Comparison of ENCODE assay signal across 21 cellular contexts in the genomic region with DNA sequence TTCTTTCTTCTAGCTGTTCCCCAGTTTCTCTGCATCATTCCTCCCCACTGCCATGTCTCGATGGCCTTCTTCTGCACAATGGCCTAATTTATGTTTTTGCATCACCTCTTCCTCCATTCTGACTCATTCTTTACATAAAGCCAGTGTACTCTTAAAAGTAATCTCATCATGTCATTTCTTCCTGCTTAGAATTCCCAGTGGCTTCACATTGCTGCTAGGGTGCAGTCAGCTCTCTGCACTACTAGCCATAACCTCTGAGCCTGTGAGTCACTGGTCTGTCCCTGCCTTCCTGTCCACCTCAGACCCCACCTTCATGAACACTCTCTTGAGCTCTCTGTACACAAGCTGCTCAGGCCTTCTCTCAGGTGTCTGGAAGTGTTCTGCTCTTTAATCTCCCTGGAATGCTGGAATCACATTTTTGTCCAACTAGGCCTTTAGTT. TPM values are rescaled to one million over a fixed set of nuclear protein-coding genes. Genes with fewer than 3 reads are reported as not detected.
DNase-seq lines count a peak whose midpoint lies in the region; FAIRE-seq and TF ChIP-seq lines count a peak whose summit lies in the region.
"Had no signal": no experiment of that assay in that cellular context is flagged by ENCODE, and none has a peak within 500 bp of the region (broad histone marks: within the 10 kb centered on the region; RNA-seq: fewer than 3 reads in every experiment).

No MANE protein-coding gene starts in this region.

- no peak overlapping the region for H2BK20ac ChIP-seq in H9 (ENCODE audit: low read depth, low read length, poor library complexity, severe bottlenecking)

- no peak overlapping the region for H4K91ac ChIP-seq in H9 (ENCODE audit: insufficient read length, low read depth, low read length)

- peaks cover 8% of the 10 kb centered on the region; the same call in 1 of the 2 replicates for H3K9me3 ChIP-seq in NT2/D1 (ENCODE audit: insufficient read depth, low read length)
- H3K9me3 ChIP-seq in mucosa of rectum (ENCODE audit: control insufficient read depth in 2 of 2, low read length in 2 of 2): no peaks in the 10 kb centered on the region
- H3K9me3 ChIP-seq in H9 (ENCODE audit: control insufficient read depth, low read depth, low read length): no peaks in the 10 kb centered on the region
- H3K9me3 ChIP-seq: gastrocnemius medialis, HAP-1, Peyer's patch had no signal

- peaks cover 7 to 9% of the 10 kb centered on the region in 2 experiments for H3K9me3 Mint-ChIP-seq in H9
- H3K9me3 Mint-ChIP-seq: stimulated activated memory B cell treated with anti-CD40 and anti-IgM and Interleukin-4, amounts not matched to agents 10 μg/mL and 1 μg/mL and 100 μg/mL, for 72 hours; T-helper 2 cell treated with Interferon-gamma antibody and Interleukin-4, amounts not matched to agents 5 μg/mL and 100 μg/mL, for 36 hours had no signal

- H3K27ac ChIP-seq in mucosa of rectum (ENCODE audit: low read depth in 2 of 2, low read length in 2 of 2): peak overlapping the region; percentile 7 to 56
- no peak overlapping the region for H3K27ac ChIP-seq in H9 (ENCODE audit: insufficient read length, low read depth, low read length)
- H3K27ac ChIP-seq: dorsolateral prefrontal cortex, gastrocnemius medialis, Peyer's patch had no signal

- H2BK5ac ChIP-seq in H9 (ENCODE audit: insufficient read length, low read length): no peak overlapping the region

- no peak overlapping the region for H3K56ac ChIP-seq in H9 (ENCODE audit: insufficient read length, low read depth, low read length)

- H2AK5ac ChIP-seq in H9 (ENCODE audit: insufficient read length, low read length): no peak overlapping the region

- H4K20me1 ChIP-seq in H9 (ENCODE audit: control insufficient read depth, insufficient read depth, insufficient read length): no peaks in the 10 kb centered on the region

- H3K4me2 ChIP-seq in H9 (ENCODE audit: insufficient read depth, insufficient read length, low read length): no peak overlapping the region

- H3K4me3 ChIP-seq in NT2/D1 (ENCODE audit: insufficient read length, low read depth) (no peak overlapping the region), bronchial epithelial cell (ENCODE audit: low read depth, low read length) (no peak overlapping the region), mucosa of rectum (ENCODE audit: low read length in 2 of 2) (no peak overlapping the region)
- H3K4me3 ChIP-seq: dorsolateral prefrontal cortex, gastrocnemius medialis, HAP-1, Peyer's patch had no signal

- H4K8ac ChIP-seq in H9 (replicated peaks; ENCODE audit: insufficient read length, low read depth, low read length): no peak overlapping the region

- H2AFZ ChIP-seq in H9 (ENCODE audit: low read length): no peak overlapping the region

- no peak overlapping the region for H4K5ac ChIP-seq in H9 (ENCODE audit: insufficient read length, low read depth, low read length)

- H3T11ph ChIP-seq in H9 (ENCODE audit: low read length): no peak overlapping the region

- no CpG with 5 or more reads among the region's 1 CpG for WGBS in H9 (ENCODE audit: extremely low coverage, insufficient read length, low lambda C conversion rate)

- peaks cover 7% of the 10 kb centered on the region; the same call in 1 of the 2 replicates for H3K27me3 Mint-ChIP-seq in H9 (ENCODE audit: low read depth)
- H3K27me3 Mint-ChIP-seq: stimulated activated memory B cell treated with anti-CD40 and anti-IgM and Interleukin-4, amounts not matched to agents 10 μg/mL and 1 μg/mL and 100 μg/mL, for 72 hours had no signal

- H3K79me1 ChIP-seq in H9 (ENCODE audit: insufficient read depth, low read depth, low read length, poor library complexity, severe bottlenecking): no peaks in the 10 kb centered on the region

- H3K36me3 ChIP-seq in NT2/D1 (ENCODE audit: insufficient read depth, insufficient read length, low read length) (no peaks in the 10 kb centered on the region), bronchial epithelial cell (ENCODE audit: control insufficient read depth, insufficient read depth, low read length) (no peaks in the 10 kb centered on the region), mucosa of rectum (ENCODE audit: control insufficient read depth in 2 of 2, insufficient read depth in 2 of 2, low read length in 2 of 2) (no peaks in the 10 kb centered on the region)
- H3K36me3 ChIP-seq: gastrocnemius medialis, HAP-1, Peyer's patch had no signal

- no peak overlapping the region for H3K18ac ChIP-seq in H9 (ENCODE audit: insufficient read length, low read depth, low read length)

- no peaks in the 10 kb centered on the region for H3K23me2 ChIP-seq in H9 (ENCODE audit: insufficient read length, low read depth, low read length, poor library complexity, severe bottlenecking)

- H3K9ac ChIP-seq in NT2/D1 (ENCODE audit: insufficient read length, low read depth) (peak overlapping the region; percentile 16), mucosa of rectum (ENCODE audit: low read depth in 1 of 2, low read length in 2 of 2) (no peak overlapping the region), H9 (ENCODE audit: extremely low read depth, insufficient read length, low read length) (no peak overlapping the region)

- H2BK15ac ChIP-seq in H9 (ENCODE audit: low read depth, low read length): no peak overlapping the region

- H3K14ac ChIP-seq in H9 (ENCODE audit: insufficient read depth, low read length): no peak overlapping the region

- H2BK12ac ChIP-seq in H9 (ENCODE audit: insufficient read length, low read depth, low read length): no peak overlapping the region

- no peak overlapping the region for H3K27ac Mint-ChIP-seq in H9
- H3K27ac Mint-ChIP-seq: stimulated activated memory B cell treated with anti-CD40 and anti-IgM and Interleukin-4, amounts not matched to agents 10 μg/mL and 1 μg/mL and 100 μg/mL, for 72 hours; T-helper 2 cell treated with Interferon-gamma antibody and Interleukin-4, amounts not matched to agents 5 μg/mL and 100 μg/mL, for 36 hours had no signal

- H2BK120ac ChIP-seq in H9 (ENCODE audit: low read depth, low read length, poor library complexity, severe bottlenecking): no peak overlapping the region

- DNase-seq in DMS53 treated with DMSO at 0.1 percent for 48 hours (lab: John Stamatoyannopoulos, UW; ENCODE audit: unreplicated experiment) (peak; percentile 72), NT2/D1 (ENCODE audit: low read depth, low spot score) (no peak), bronchial epithelial cell (ENCODE audit: low read depth) (peak; percentile 88), DMS 273 treated with DMSO at 0.1 percent for 48 hours (lab: John Stamatoyannopoulos, UW) (no peak), GM19240 (ENCODE audit: insufficient read length, low spot score) (no peak), H9 (no peak)
- DNase-seq in activated T-cell treated with anti-CD3 and anti-CD28 coated beads, Interleukin-2, amount 50 U/mL, for 48 hours: no peak
- DNase-seq: activated CD4-positive, alpha-beta T cell treated with anti-CD3 and anti-CD28 coated beads, Interleukin-2, amount 50 U/mL, for 1 hour; anterior cingulate cortex; dorsolateral prefrontal cortex; gastrocnemius medialis; GDM1; kidney glomerular epithelial cell; NCI-H1092; Peyer's patch; stimulated activated CD4-positive, alpha-beta T cell treated with anti-CD3 and anti-CD28 coated beads, Interleukin-4, amount 100 ng/mL, for 4 hours had no signal

- no peak for FAIRE-seq in bronchial epithelial cell (lab: Jason Lieb, UNC)
- FAIRE-seq: GM18507 had no signal

- no peak for TF ChIP-seq CTCF in bronchial epithelial cell (IDR thresholded peaks at IDR 0.05; ENCODE audit: insufficient read depth, low read length, severe bottlenecking)
- no peak for TF ChIP-seq CTCF in H9 (conservative IDR thresholded peaks at IDR 0.05)

- H3K23ac ChIP-seq in H9 (ENCODE audit: insufficient read length, low read depth, low read length): no peak overlapping the region

- no peak overlapping the region for H3K4ac ChIP-seq in H9 (ENCODE audit: low read depth, low read length)

- H3K4me3 Mint-ChIP-seq in H9: no peak overlapping the region; a peak in 1 of 5 replicates
- H3K4me3 Mint-ChIP-seq: stimulated activated memory B cell treated with anti-CD40 and anti-IgM and Interleukin-4, amounts not matched to agents 10 μg/mL and 1 μg/mL and 100 μg/mL, for 72 hours; T-helper 2 cell treated with Interferon-gamma antibody and Interleukin-4, amounts not matched to agents 5 μg/mL and 100 μg/mL, for 36 hours had no signal

- H3K79me2 ChIP-seq in H9 (ENCODE audit: insufficient read depth, low read length): no peaks in the 10 kb centered on the region

- peaks cover 24 to 26% of the 10 kb centered on the region in 2 experiments for H3K4me1 Mint-ChIP-seq in H9

- no peaks in the 10 kb centered on the region for H3K27me3 ChIP-seq in NT2/D1 (ENCODE audit: insufficient read depth, insufficient read length)
- no peaks in the 10 kb centered on the region for H3K27me3 ChIP-seq in bronchial epithelial cell (ENCODE audit: control insufficient read depth, insufficient read depth, low read length)
- H3K27me3 ChIP-seq in mucosa of rectum (ENCODE audit: control insufficient read depth in 2 of 2, insufficient read depth in 2 of 2, low read length in 2 of 2): no peaks in the 10 kb centered on the region
- H3K27me3 ChIP-seq in H9 (ENCODE audit: insufficient read depth, low read length): no peaks in the 10 kb centered on the region
- H3K27me3 ChIP-seq: dorsolateral prefrontal cortex, Peyer's patch had no signal

- H3K36me3 Mint-ChIP-seq in H9 (ENCODE audit: insufficient read depth in 1 of 3, low read depth in 3 of 3): peaks cover 4 to 5% (median 5%) of the 10 kb centered on the region in 3 experiments; a peak in 6 of 7 replicates
- H3K36me3 Mint-ChIP-seq: stimulated activated memory B cell treated with anti-CD40 and anti-IgM and Interleukin-4, amounts not matched to agents 10 μg/mL and 1 μg/mL and 100 μg/mL, for 72 hours had no signal

- H3K4me1 ChIP-seq in NT2/D1 (ENCODE audit: insufficient read depth, insufficient read length) (peaks cover 4% of the 10 kb centered on the region), mucosa of rectum (ENCODE audit: control insufficient read depth in 2 of 2, insufficient read depth in 2 of 2, low read length in 2 of 2) (peaks cover 10 to 12% of the 10 kb centered on the region in 2 donors), H9 (ENCODE audit: insufficient read depth, low read length) (peaks cover 2% of the 10 kb centered on the region; the same call in 1 of the 2 replicates)

RNA-seq across cellular contexts. Expression of a gene that starts 24.1 kb away (rescaled TPM):
- total RNA-seq in bronchial epithelial cell (27.0 and 39.0 TPM in 2 replicates), H9 (2021) (93.1 and 98.2 TPM in 2 replicates)

RNA-seq across cellular contexts. Expression of a gene that starts 57.3 kb away (rescaled TPM):
- total RNA-seq in bronchial epithelial cell (3.8 and 3.9 TPM in 2 replicates), H9 (2021) (0.57 and 0.68 TPM in 2 replicates)

Comparison
In these comparisons a context has a peak if more than half of its experiments do, and no peak if none do; other contexts are left out.
1. DNase-seq: peak in DMS53 treated with DMSO at 0.1 percent for 48 hours (single experiment) and bronchial epithelial cell (single experiment); none in NT2/D1 (single experiment), DMS 273 treated with DMSO at 0.1 percent for 48 hours (single experiment), GM19240 (single experiment), activated T-cell treated with anti-CD3 and anti-CD28 coated beads, Interleukin-2, amount 50 U/mL, for 48 hours (0 of 2) and H9 (single experiment).